Comparison of ENCODE assay signal across 8 cellular contexts in genomic region chr12:56488041-56488955, GRCh38. TPM values are rescaled to one million over a fixed set of nuclear protein-coding genes. Genes with fewer than 3 reads are reported as not detected.
DNase-seq lines count a peak whose midpoint lies in the region; ATAC-seq and TF ChIP-seq lines count a peak whose summit lies in the region.

Gene GLS2 (minus strand): TSS chr12:56488161. CDS start chr12:56488118, 43 bp downstream.

- peak within 1 kb of the TSS; percentile 13 to 23 for H3K27ac ChIP-seq in left lung

- TF ChIP-seq CTCF in left lung (IDR thresholded peaks at IDR 0.05), result no peak

- H3K4me1 ChIP-seq in left lung, result peaks cover 0 to 18% of the 10 kb centered on the region in 2 donors

- H3K9me3 ChIP-seq in left lung, result no peaks in the 10 kb centered on the region

- no peaks in the 10 kb centered on the region for H3K36me3 ChIP-seq in left lung

- peak within 1 kb of the TSS; percentile 53 to 56 for H3K4me3 ChIP-seq in left lung

- intact Hi-C loops in left lung (cut with DNase I), result no loop called here

- H3K27me3 ChIP-seq in left lung, result peaks cover 0 to 48% of the 10 kb centered on the region in 2 donors

- DNase-seq in NCI-H2029 treated with DMSO at 0.1 percent for 48 hours (lab: John Stamatoyannopoulos, UW) (peak; percentile 82), dermis microvascular lymphatic vessel endothelial cell (ENCODE audit: low read depth in 2 of 2) (peak; percentile 59 to 71), left lung (peak; percentile 77 to 88), GDM1 (lab: John Stamatoyannopoulos, UW) (no peak)
- DNase-seq in activated CD4-positive, alpha-beta T cell treated with anti-CD3 and anti-CD28 coated beads, Interleukin-2, amount 50 U/mL, for 4 hours, result peak; percentile 68 to 69
- peak; percentile 68 to 72 for DNase-seq in stimulated activated CD4-positive, alpha-beta T cell treated with anti-CD3 and anti-CD28 coated beads, Interleukin-2, amount 100 ng/mL, for 24 hours

- ATAC-seq in GM18498 (IDR thresholded peaks at IDR 0.05; ENCODE audit: unreplicated experiment), result peak; percentile 96
- ATAC-seq in HG02885 (IDR thresholded peaks at IDR 0.05; ENCODE audit: poor library complexity, unreplicated experiment), result peak; percentile 96
- peak; percentile 97 for ATAC-seq in left lung

RNA-seq across cellular contexts. Expression of gene GLS2, which starts in this region (rescaled TPM):
- 0.13 TPM in 2 replicates for total RNA-seq in dermis microvascular lymphatic vessel endothelial cell
- total RNA-seq in left lung, result 1 to 10 TPM; 3.0 to 5.9 TPM

Comparison
In these comparisons a context has a peak if more than half of its experiments do, and no peak if none do; other contexts are left out.
1. Peak in DNase-seq in dermis microvascular lymphatic vessel endothelial cell; RNA of the gene not detected or under 1 TPM.